11 cellular contexts compared by ENCODE assay signal in the genomic region with DNA sequence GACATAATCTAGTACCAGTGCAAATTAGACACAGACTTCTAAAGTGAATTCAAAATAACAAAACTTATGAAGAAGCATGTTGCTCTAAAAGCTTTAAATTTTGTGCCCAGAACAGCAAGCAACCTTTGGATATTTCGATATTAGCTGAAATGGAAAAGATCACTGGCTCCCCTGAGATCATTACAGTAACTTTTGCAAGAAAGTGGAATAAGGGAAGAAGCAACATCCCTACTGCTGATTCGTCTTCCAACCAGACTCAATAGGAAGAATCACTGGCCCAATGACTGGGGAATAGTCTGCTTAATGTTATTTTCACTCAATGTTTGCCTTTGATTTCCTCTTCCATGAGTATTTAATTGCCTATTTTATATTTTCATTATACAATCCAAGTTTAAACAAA. TPM values are rescaled to one million over a fixed set of nuclear protein-coding genes. Genes with fewer than 3 reads are reported as not detected.
DNase-seq lines count a peak whose midpoint lies in the region; TF ChIP-seq lines count a peak whose summit lies in the region.
"Had no signal": no experiment of that assay in that cellular context is flagged by ENCODE, and none has a peak within 500 bp of the region (broad histone marks: within the 10 kb centered on the region; RNA-seq: fewer than 3 reads in every experiment).

No MANE protein-coding gene starts in this region.

- no peak for TF ChIP-seq EP300 in suprapubic skin (IDR thresholded peaks at IDR 0.05)

- H3K27ac ChIP-seq in suprapubic skin = no peak overlapping the region
- H3K27ac ChIP-seq in brain microvascular endothelial cell = no peak overlapping the region

- no peak overlapping the region for H3K27ac Mint-ChIP-seq in activated naive CD4-positive, alpha-beta T cell treated with anti-CD3 and anti-CD28 coated beads, Interleukin-2, amount 10 ng/mL, durations not matched to agents 7 days and 5 days

- H3K4me3 ChIP-seq in adipocyte (ENCODE audit: low read length) (peak overlapping the region; percentile 72), suprapubic skin (peak overlapping the region; percentile 0), brain microvascular endothelial cell (ENCODE audit: low read depth, low read length) (no peak overlapping the region), H7 (ENCODE audit: insufficient read depth, low read depth, low read length) (no peak overlapping the region)

- in situ Hi-C loops in brain microvascular endothelial cell (cut with HindIII; ENCODE audit: low pct_ligation_motif_present, low sequenced_read_pairs) = loop anchor here (10.0 kb wide), 1 partner anchor 268 kb away; no protein-coding TSS in a partner anchor

- CTCF ChIA-PET in activated naive CD4-positive, alpha-beta T cell treated with anti-CD3 and anti-CD28 coated beads, Interleukin-2, amount 10 ng/mL, durations not matched to agents 7 days and 5 days (lab: Charles Lee) = no interaction called here

- no peaks in the 10 kb centered on the region for H3K4me1 Mint-ChIP-seq in activated naive CD4-positive, alpha-beta T cell treated with anti-CD3 and anti-CD28 coated beads, Interleukin-2, amount 10 ng/mL, durations not matched to agents 7 days and 5 days

- no peaks in the 10 kb centered on the region for H3K36me3 ChIP-seq in adipocyte (ENCODE audit: control insufficient read depth, insufficient read depth, low read length, severe bottlenecking)
- H3K36me3 ChIP-seq in suprapubic skin = no peaks in the 10 kb centered on the region
- no peaks in the 10 kb centered on the region for H3K36me3 ChIP-seq in brain microvascular endothelial cell (replicated peaks)
- H3K36me3 ChIP-seq in H7 (replicated peaks; ENCODE audit: control insufficient read depth, insufficient read depth, low read length) = no peaks in the 10 kb centered on the region

- TF ChIP-seq CTCF in suprapubic skin (IDR thresholded peaks at IDR 0.05) (no peak), brain microvascular endothelial cell (IDR thresholded peaks at IDR 0.05; ENCODE audit: low read depth, low read length, missing control alignments) (no peak)

- H3K27me3 ChIP-seq in adipocyte (replicated peaks; ENCODE audit: control insufficient read depth, insufficient read depth, low read length) = no peaks in the 10 kb centered on the region
- H3K27me3 ChIP-seq in suprapubic skin = no peaks in the 10 kb centered on the region
- H3K27me3 ChIP-seq in brain microvascular endothelial cell (replicated peaks) = peaks cover 24% of the 10 kb centered on the region
- peaks cover 41% of the 10 kb centered on the region for H3K27me3 ChIP-seq in H7 (ENCODE audit: control insufficient read depth, insufficient read depth, low read length)

- DNase-seq in KG1 (lab: John Stamatoyannopoulos, UW) = peak; percentile 16
- DNase-seq in adipocyte (ENCODE audit: low read depth) = no peak
- DNase-seq in lung microvascular endothelial cell (ENCODE audit: low read depth in 2 of 2) = peak; percentile 38 to 56
- DNase-seq in suprapubic skin (ENCODE audit: low spot score in 2 of 2) = no peak
- DNase-seq in brain microvascular endothelial cell = no peak
- no peak for DNase-seq in H7
- no peak for DNase-seq in GOT3 (lab: John Stamatoyannopoulos, UW)
- no peak for DNase-seq in activated naive CD4-positive, alpha-beta T cell treated with anti-CD3 and anti-CD28 coated beads, Interleukin-2, amount 10 ng/mL, durations not matched to agents 7 days and 5 days
- DNase-seq: activated CD8-positive, alpha-beta memory T cell treated with anti-CD3 and anti-CD28 coated beads, Interleukin-2, amount 50 U/mL, for 4 hours; left ventricle myocardium superior; stimulated activated CD4-positive, alpha-beta T cell treated with anti-CD3 and anti-CD28 coated beads, Interleukin-4, amount 100 ng/mL, for 4 hours had no signal

- WGBS in suprapubic skin = 22% methylated on average over 2 of the region's 2 CpGs

- H3K27me3 Mint-ChIP-seq in activated naive CD4-positive, alpha-beta T cell treated with anti-CD3 and anti-CD28 coated beads, Interleukin-2, amount 10 ng/mL, durations not matched to agents 7 days and 5 days = peaks cover 38% of the 10 kb centered on the region

- H3K9ac ChIP-seq in adipocyte (ENCODE audit: low read length) = peak overlapping the region; percentile 78

- H3K4me1 ChIP-seq in adipocyte (ENCODE audit: control insufficient read depth, insufficient read depth, low read length) (peaks cover 27% of the 10 kb centered on the region), suprapubic skin (peaks cover 13% of the 10 kb centered on the region)

- H3K36me3 Mint-ChIP-seq in activated naive CD4-positive, alpha-beta T cell treated with anti-CD3 and anti-CD28 coated beads, Interleukin-2, amount 10 ng/mL, durations not matched to agents 7 days and 5 days = no peaks in the 10 kb centered on the region

- H3K9me3 ChIP-seq in adipocyte (ENCODE audit: control insufficient read depth, low read length) (no peaks in the 10 kb centered on the region), suprapubic skin (no peaks in the 10 kb centered on the region)

- H3K4me3 Mint-ChIP-seq in activated naive CD4-positive, alpha-beta T cell treated with anti-CD3 and anti-CD28 coated beads, Interleukin-2, amount 10 ng/mL, durations not matched to agents 7 days and 5 days = no peak overlapping the region

- no peaks in the 10 kb centered on the region for H3K9me3 Mint-ChIP-seq in activated naive CD4-positive, alpha-beta T cell treated with anti-CD3 and anti-CD28 coated beads, Interleukin-2, amount 10 ng/mL, durations not matched to agents 7 days and 5 days

- no peak for TF ChIP-seq POLR2A in suprapubic skin (IDR thresholded peaks at IDR 0.05)

RNA-seq across cellular contexts. Expression of a gene that starts 7.9 kb away (rescaled TPM):
- 9.6 and 13.7 TPM in 2 replicates for total RNA-seq in lung microvascular endothelial cell
- total RNA-seq in suprapubic skin = 10 to 100 TPM; 21.3 to 34.4 (median 23.9) TPM
- total RNA-seq in H7 (2014; rRNA removed; shearing (Covaris generic)) = 2.2 and 3.1 TPM in 2 replicates

Comparison
In these comparisons a context has a peak if more than half of its experiments do, and no peak if none do; other contexts are left out.
1. DNase-seq: peak in KG1 (single experiment) and lung microvascular endothelial cell (2 of 2); none in adipocyte (single experiment), suprapubic skin (0 of 2), brain microvascular endothelial cell (single experiment), H7 (single experiment), GOT3 (single experiment) and activated naive CD4-positive, alpha-beta T cell treated with anti-CD3 and anti-CD28 coated beads, Interleukin-2, amount 10 ng/mL, durations not matched to agents 7 days and 5 days (single experiment).
2. H3K4me3 ChIP-seq: peak in adipocyte (single experiment) and suprapubic skin (single experiment); none in brain microvascular endothelial cell (single experiment) and H7 (single experiment).